11 cellular contexts compared by ENCODE assay signal in genomic region chr17:15341966-15342365, GRCh38. TPM values are rescaled to one million over a fixed set of nuclear protein-coding genes. Genes with fewer than 3 reads are reported as not detected.
DNase-seq lines count a peak whose midpoint lies in the region; ATAC-seq and TF ChIP-seq lines count a peak whose summit lies in the region.
"Had no signal": no experiment of that assay in that cellular context is flagged by ENCODE, and none has a peak within 500 bp of the region (broad histone marks: within the 10 kb centered on the region; RNA-seq: fewer than 3 reads in every experiment).

No MANE protein-coding gene starts in this region.

- H3K27me3 ChIP-seq in NT2/D1 (ENCODE audit: insufficient read depth, insufficient read length) = peaks cover 13% of the 10 kb centered on the region
- peaks cover 32% of the 10 kb centered on the region for H3K27me3 ChIP-seq in endodermal cell (ENCODE audit: control insufficient read depth, insufficient read depth, low read length, poor library complexity, severe bottlenecking)
- no peaks in the 10 kb centered on the region for H3K27me3 ChIP-seq in mucosa of rectum (ENCODE audit: control insufficient read depth in 2 of 2, insufficient read depth in 2 of 2, low read length in 2 of 2)
- no peaks in the 10 kb centered on the region for H3K27me3 ChIP-seq in testis

- H3K9me3 Mint-ChIP-seq in endodermal cell = peaks cover 3% of the 10 kb centered on the region
- H3K9me3 Mint-ChIP-seq in stimulated activated naive B cell treated with anti-CD40 and anti-IgM and Interleukin-4, amounts not matched to agents 10 μg/mL and 1 μg/mL and 100 μg/mL, for 72 hours = peaks cover 4 to 13% of the 10 kb centered on the region in 2 donors
- H3K9me3 Mint-ChIP-seq: activated T-helper 2 cell treated with anti-CD3 and anti-CD28 coated beads, Interferon-gamma antibody, Interleukin-2, Interleukin-4, amounts not matched to agents 10 μg/mL and 5 μg/mL and 100 μg/mL, durations not matched to agents 14 hours and 24 hours and 36 hours had no signal

- 93 to 100% methylated on average over 2 to 3 of the region's 3 CpGs for WGBS in endodermal cell (ENCODE audit: insufficient coverage in 1 of 2, insufficient read length in 1 of 2), 2 experiments
- 59 to 65% methylated on average over 3 of the region's 3 CpGs for WGBS in testis, 2 donors

- H3K4me3 ChIP-seq in NT2/D1 (ENCODE audit: insufficient read length, low read depth) (peak overlapping the region; percentile 9), endodermal cell (ENCODE audit: low read length) (peak overlapping the region; percentile 89), mucosa of rectum (ENCODE audit: low read length in 2 of 2) (peak overlapping the region; percentile 68 to 71), testis (peak overlapping the region; percentile 40 to 56)

- peaks cover 57% of the 10 kb centered on the region for H3K27me3 Mint-ChIP-seq in endodermal cell (ENCODE audit: insufficient read depth)
- H3K27me3 Mint-ChIP-seq in stimulated activated naive B cell treated with anti-CD40 and anti-IgM and Interleukin-4, amounts not matched to agents 10 μg/mL and 1 μg/mL and 100 μg/mL, for 72 hours = peaks cover 35 to 69% of the 10 kb centered on the region in 2 donors

- peaks cover 6% of the 10 kb centered on the region for H3K4me1 Mint-ChIP-seq in endodermal cell
- H3K4me1 Mint-ChIP-seq in stimulated activated naive B cell treated with anti-CD40 and anti-IgM and Interleukin-4, amounts not matched to agents 10 μg/mL and 1 μg/mL and 100 μg/mL, for 72 hours = peaks cover 5 to 14% of the 10 kb centered on the region in 2 donors

- H3K36me3 ChIP-seq in NT2/D1 (ENCODE audit: insufficient read depth, insufficient read length, low read length) (no peaks in the 10 kb centered on the region), endodermal cell (ENCODE audit: control insufficient read depth, insufficient read depth, low read length) (no peaks in the 10 kb centered on the region), mucosa of rectum (ENCODE audit: control insufficient read depth in 2 of 2, insufficient read depth in 2 of 2, low read length in 2 of 2) (no peaks in the 10 kb centered on the region), testis (ENCODE audit: low read depth, missing control alignments) (no peaks in the 10 kb centered on the region)
- H3K36me3 ChIP-seq: right lobe of liver had no signal

- intact Hi-C loops in testis (cut with DNase I; ENCODE audit: low total_unique reads) = no loop called here

- ATAC-seq in stimulated activated naive B cell treated with anti-CD40 and anti-IgM and Interleukin-4, amounts not matched to agents 10 μg/mL and 1 μg/mL and 100 μg/mL, for 72 hours (replicated peaks) = no peak
- ATAC-seq in GM21526 (IDR thresholded peaks at IDR 0.05; ENCODE audit: low FRiP score, unreplicated experiment) = no peak

- H3K27ac ChIP-seq in endodermal cell (ENCODE audit: low read depth, low read length) = no peak overlapping the region
- no peak overlapping the region for H3K27ac ChIP-seq in mucosa of rectum (ENCODE audit: low read depth in 2 of 2, low read length in 2 of 2)
- no peak overlapping the region for H3K27ac ChIP-seq in testis
- H3K27ac ChIP-seq: right lobe of liver had no signal

- H3K27ac Mint-ChIP-seq in endodermal cell = no peak overlapping the region
- H3K27ac Mint-ChIP-seq in stimulated activated naive B cell treated with anti-CD40 and anti-IgM and Interleukin-4, amounts not matched to agents 10 μg/mL and 1 μg/mL and 100 μg/mL, for 72 hours = no peak overlapping the region
- H3K27ac Mint-ChIP-seq: activated T-helper 2 cell treated with anti-CD3 and anti-CD28 coated beads, Interferon-gamma antibody, Interleukin-2, Interleukin-4, amounts not matched to agents 10 μg/mL and 5 μg/mL and 100 μg/mL, durations not matched to agents 14 hours and 24 hours and 36 hours had no signal

- TF ChIP-seq CTCF in endodermal cell (conservative IDR thresholded peaks at IDR 0.05) = no peak
- TF ChIP-seq CTCF in testis (IDR thresholded peaks at IDR 0.05) = no peak

- no peak for DNase-seq in NT2/D1 (ENCODE audit: low read depth, low spot score)
- DNase-seq in endodermal cell = no peak
- no peak for DNase-seq in testis
- no peak for DNase-seq in activated CD4-positive, CD25-positive, alpha-beta regulatory T cell treated with anti-CD3 and anti-CD28 coated beads, Interleukin-2, amount 50 U/mL, for 72 hours
- DNase-seq in COLO829 (ENCODE audit: low spot score) = no peak
- DNase-seq in stimulated activated naive B cell treated with anti-CD40 and anti-IgM and Interleukin-4, amounts not matched to agents 10 μg/mL and 1 μg/mL and 100 μg/mL, for 72 hours = no peak
- DNase-seq: effector CD4-positive, alpha-beta T cell had no signal

- no peaks in the 10 kb centered on the region for H3K36me3 Mint-ChIP-seq in endodermal cell (ENCODE audit: low read depth)
- H3K36me3 Mint-ChIP-seq in stimulated activated naive B cell treated with anti-CD40 and anti-IgM and Interleukin-4, amounts not matched to agents 10 μg/mL and 1 μg/mL and 100 μg/mL, for 72 hours = peaks cover 0 to 3% of the 10 kb centered on the region in 2 donors

- peak overlapping the region; percentile 77 for H3K4me3 Mint-ChIP-seq in endodermal cell
- H3K4me3 Mint-ChIP-seq in stimulated activated naive B cell treated with anti-CD40 and anti-IgM and Interleukin-4, amounts not matched to agents 10 μg/mL and 1 μg/mL and 100 μg/mL, for 72 hours = no peak overlapping the region

- H3K4me1 ChIP-seq in NT2/D1 (ENCODE audit: insufficient read depth, insufficient read length) (peaks cover 3% of the 10 kb centered on the region), endodermal cell (ENCODE audit: control insufficient read depth, insufficient read depth, low read length) (peaks cover 2% of the 10 kb centered on the region), mucosa of rectum (ENCODE audit: control insufficient read depth in 2 of 2, insufficient read depth in 2 of 2, low read length in 2 of 2) (peaks cover 3 to 19% of the 10 kb centered on the region in 2 donors), testis (no peaks in the 10 kb centered on the region)

- TF ChIP-seq POLR2A in testis (IDR thresholded peaks at IDR 0.05) = no peak

- 0 out of 2 replicates have a peak, but pooled peaks cover 5% of the 10 kb centered on the region for H3K9me3 ChIP-seq in NT2/D1 (ENCODE audit: insufficient read depth, low read length)
- H3K9me3 ChIP-seq in endodermal cell (ENCODE audit: control insufficient read depth, low read length) = no peaks in the 10 kb centered on the region
- H3K9me3 ChIP-seq in mucosa of rectum (ENCODE audit: control insufficient read depth in 2 of 2, low read length in 2 of 2) = no peaks in the 10 kb centered on the region
- no peaks in the 10 kb centered on the region for H3K9me3 ChIP-seq in testis
- H3K9me3 ChIP-seq: right lobe of liver had no signal

- H3K9ac ChIP-seq in NT2/D1 (ENCODE audit: insufficient read length, low read depth) (no peak overlapping the region), endodermal cell (ENCODE audit: extremely low read depth, low read length, poor library complexity, severe bottlenecking) (no peak overlapping the region), mucosa of rectum (ENCODE audit: low read depth in 1 of 2, low read length in 2 of 2) (no peak overlapping the region)

RNA-seq across cellular contexts. Expression of gene TEKT3, which starts 0.6 kb away (rescaled TPM):
- total RNA-seq in endodermal cell (1 to 10 TPM; 1.1 to 1.6 TPM), testis (10 to 100 TPM; 30.7 to 52.0 TPM)
- 1.5 TPM for polyA plus RNA-seq in endodermal cell (2013, experiment 1 of 2)
- polyA plus RNA-seq in endodermal cell (2013, experiment 2 of 2) = 1.1 TPM
- polyA plus RNA-seq in testis (ENCODE audit: insufficient read depth, low read depth, low replicate concordance) = 106 TPM
- total RNA-seq: activated T-helper 2 cell treated with anti-CD3 and anti-CD28 coated beads, Interferon-gamma antibody, Interleukin-2, Interleukin-4, amounts not matched to agents 10 μg/mL and 5 μg/mL and 100 μg/mL, durations not matched to agents 14 hours and 24 hours and 36 hours; right lobe of liver had no signal

Comparison
In these comparisons a context has a peak if more than half of its experiments do, and no peak if none do; other contexts are left out.
1. H3K4me3 ChIP-seq: peak in every context shown above with its lines; median percentile 89 in endodermal cell; 70 in mucosa of rectum; 48 in testis; 9 in NT2/D1.
2. RNA of gene TEKT3, which starts 0.6 kb away (total RNA-seq): 30.7 to 52.0 TPM in testis; 1.1 to 1.6 TPM in endodermal cell; every median in the first group is over 10 times any median in the second.